1 cellular context compared by ENCODE assay signal in genomic region chrX:119647089-119647488, GRCh38.
TF ChIP-seq lines count a peak whose summit lies in the region.

No MANE protein-coding gene starts in this region.

TF ChIP-seq in endothelial cell of umbilical vein, 7 proteins besides CTCF, POLR2A, EP300 and RAD21:
- TF ChIP-seq POLR2AphosphoS5 (IDR thresholded peaks at IDR 0.05; ENCODE audit: insufficient read depth, low read depth, low read length) (no peak), FOS (IDR thresholded peaks at IDR 0.05; ENCODE audit: borderline replicate concordance, insufficient read depth, low read length) (no peak), EZH2 (IDR thresholded peaks at IDR 0.05; ENCODE audit: borderline replicate concordance, low read depth, low read length, severe bottlenecking) (no peak), GATA2 (IDR thresholded peaks at IDR 0.05; ENCODE audit: insufficient read depth, insufficient read length, low read depth, low read length) (no peak), MYC (IDR thresholded peaks at IDR 0.05; ENCODE audit: low read depth, low read length) (no peak), JUN (IDR thresholded peaks at IDR 0.05; ENCODE audit: borderline replicate concordance, insufficient read depth, insufficient read length, low read depth) (no peak)
- TF ChIP-seq, protein P1, sequence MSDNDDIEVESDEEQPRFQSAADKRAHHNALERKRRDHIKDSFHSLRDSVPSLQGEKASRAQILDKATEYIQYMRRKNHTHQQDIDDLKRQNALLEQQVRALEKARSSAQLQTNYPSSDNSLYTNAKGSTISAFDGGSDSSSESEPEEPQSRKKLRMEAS (IDR thresholded peaks at IDR 0.05; ENCODE audit: insufficient read depth, insufficient read length), result no peak
